Comparison of ENCODE assay signal across 9 cellular contexts in genomic region chr15:63597033-63597790, GRCh38. TPM values are rescaled to one million over a fixed set of nuclear protein-coding genes. Genes with fewer than 3 reads are reported as not detected.
DNase-seq lines count a peak whose midpoint lies in the region; ATAC-seq and TF ChIP-seq lines count a peak whose summit lies in the region.
"Had no signal": no experiment of that assay in that cellular context is flagged by ENCODE, and none has a peak within 500 bp of the region (broad histone marks: within the 10 kb centered on the region; RNA-seq: fewer than 3 reads in every experiment).

Gene FBXL22, plus strand, starts transcription at chr15:63597387. Its CDS starts 6 bp downstream, at chr15:63597393.

- H3K9me3 ChIP-seq in HCT116 (ENCODE audit: control insufficient read depth in 1 of 2, insufficient read depth in 1 of 2, low read depth in 1 of 2, low read length in 2 of 2) (no peaks in the 10 kb centered on the region), right cardiac atrium (ENCODE audit: control insufficient read depth, low read length) (no peaks in the 10 kb centered on the region)

- H3K4me3 ChIP-seq in HCT116 (replicated peaks in 1 of 2; ENCODE audit: low read depth in 1 of 2, low read length in 2 of 2) (no peak within 1 kb of the TSS), right cardiac atrium (ENCODE audit: low read length) (peak within 1 kb of the TSS; percentile 37)

- no peak within 1 kb of the TSS for H3K4me3 Mint-ChIP-seq in activated CD4-positive, alpha-beta memory T cell treated with anti-CD3 and anti-CD28 coated beads, Interleukin-2, amount 10 ng/mL, durations not matched to agents 7 days and 5 days
- no peak within 1 kb of the TSS for H3K4me3 Mint-ChIP-seq in stimulated activated effector memory CD8-positive, alpha-beta T cell treated with anti-CD3 and anti-CD28 coated beads, Interleukin-12 subunit alpha, Interleukin-12 subunit beta, amount 100 ng/mL, for 72 hours

- DNase-seq in HCT116 (ENCODE audit: low read depth, low spot score) (no peak), right cardiac atrium (peak; percentile 32 to 84 (median 76)), iPS-NIHi11 (ENCODE audit: low spot score) (no peak), GM10248 (ENCODE audit: extremely low spot score) (no peak), NCI-H2227 treated with DMSO at 0.1 percent for 48 hours (lab: John Stamatoyannopoulos, UW) (no peak)
- no peak for DNase-seq in activated CD4-positive, alpha-beta memory T cell treated with anti-CD3 and anti-CD28 coated beads, Interleukin-2, amount 10 ng/mL, durations not matched to agents 7 days and 5 days
- DNase-seq in stimulated activated effector memory CD8-positive, alpha-beta T cell treated with anti-CD3 and anti-CD28 coated beads, Interleukin-12 subunit alpha, Interleukin-12 subunit beta, amount 100 ng/mL, for 72 hours (ENCODE audit: low spot score in 2 of 2), result no peak
- no peak for DNase-seq in activated CD8-positive, alpha-beta memory T cell treated with anti-CD3 and anti-CD28 coated beads for 24 hours
- DNase-seq: activated T-cell treated with anti-CD3 and anti-CD28 coated beads, Interleukin-2, amount 50 U/mL, for 48 hours had no signal

- H3K9me3 Mint-ChIP-seq in activated CD4-positive, alpha-beta memory T cell treated with anti-CD3 and anti-CD28 coated beads, Interleukin-2, amount 10 ng/mL, durations not matched to agents 7 days and 5 days, result no peaks in the 10 kb centered on the region
- no peaks in the 10 kb centered on the region for H3K9me3 Mint-ChIP-seq in stimulated activated effector memory CD8-positive, alpha-beta T cell treated with anti-CD3 and anti-CD28 coated beads, Interleukin-12 subunit alpha, Interleukin-12 subunit beta, amount 100 ng/mL, for 72 hours

- H3K9ac ChIP-seq in HCT116 (ENCODE audit: low read length), result no peak within 1 kb of the TSS

- peaks cover 66% of the 10 kb centered on the region for H3K4me1 Mint-ChIP-seq in activated CD4-positive, alpha-beta memory T cell treated with anti-CD3 and anti-CD28 coated beads, Interleukin-2, amount 10 ng/mL, durations not matched to agents 7 days and 5 days
- peaks cover 66% of the 10 kb centered on the region for H3K4me1 Mint-ChIP-seq in stimulated activated effector memory CD8-positive, alpha-beta T cell treated with anti-CD3 and anti-CD28 coated beads, Interleukin-12 subunit alpha, Interleukin-12 subunit beta, amount 100 ng/mL, for 72 hours

- no peaks in the 10 kb centered on the region for H3K79me2 ChIP-seq in HCT116 (ENCODE audit: insufficient read depth, low read length)

- H3K36me3 ChIP-seq in HCT116 (ENCODE audit: control insufficient read depth in 1 of 2, insufficient read depth in 2 of 2, low read length in 2 of 2), result peaks cover 6 to 7% of the 10 kb centered on the region in 2 experiments; a peak in 1 of 4 replicates

- no peak for ATAC-seq in HCT116
- ATAC-seq in right cardiac atrium, result peak; percentile 5 to 32
- no peak for ATAC-seq in stimulated activated effector memory CD8-positive, alpha-beta T cell treated with anti-CD3 and anti-CD28 coated beads, Interleukin-12 subunit alpha, Interleukin-12 subunit beta, amount 100 ng/mL, for 72 hours

- no peak within 1 kb of the TSS for H2AFZ ChIP-seq in HCT116 (ENCODE audit: low read depth, low read length, poor library complexity, severe bottlenecking)

- peak within 1 kb of the TSS; percentile 21 for H3K27ac Mint-ChIP-seq in activated CD4-positive, alpha-beta memory T cell treated with anti-CD3 and anti-CD28 coated beads, Interleukin-2, amount 10 ng/mL, durations not matched to agents 7 days and 5 days
- peak within 1 kb of the TSS; percentile 79 for H3K27ac Mint-ChIP-seq in stimulated activated effector memory CD8-positive, alpha-beta T cell treated with anti-CD3 and anti-CD28 coated beads, Interleukin-12 subunit alpha, Interleukin-12 subunit beta, amount 100 ng/mL, for 72 hours

- RAD21 ChIA-PET in HCT116 (lab: Charles Lee; ENCODE audit: low non-redundant PET in 1 of 2, low total read pairs in 2 of 2, uncharacterized antibody in 2 of 2, unreplicated experiment in 2 of 2), result interaction anchor here in 1 of 2 experiments (1.4 kb wide), 1 partner anchor 131 kb away, joined by 3 read pairs; no protein-coding TSS in a partner anchor

- H3K36me3 Mint-ChIP-seq in activated CD4-positive, alpha-beta memory T cell treated with anti-CD3 and anti-CD28 coated beads, Interleukin-2, amount 10 ng/mL, durations not matched to agents 7 days and 5 days (ENCODE audit: low read depth), result peaks cover 28% of the 10 kb centered on the region
- H3K36me3 Mint-ChIP-seq in stimulated activated effector memory CD8-positive, alpha-beta T cell treated with anti-CD3 and anti-CD28 coated beads, Interleukin-12 subunit alpha, Interleukin-12 subunit beta, amount 100 ng/mL, for 72 hours, result peaks cover 42% of the 10 kb centered on the region

- TF ChIP-seq CTCF in HCT116 (IDR thresholded peaks at IDR 0.05 in 2 of 3, conservative IDR thresholded peaks at IDR 0.05 in 1 of 3; ENCODE audit: borderline replicate concordance in 1 of 3, insufficient read depth in 1 of 3, low read depth in 2 of 3, low read length in 2 of 3) (no peak), GM10248 (IDR thresholded peaks at IDR 0.05; ENCODE audit: control extremely low read depth, extremely low read depth, low read depth, missing control alignments) (no peak)

- peaks cover 13 to 31% of the 10 kb centered on the region in 2 experiments; a peak in 3 of 4 replicates for H3K4me1 ChIP-seq in HCT116 (ENCODE audit: control insufficient read depth in 1 of 2, insufficient read depth in 2 of 2, low read length in 2 of 2)
- H3K4me1 ChIP-seq in right cardiac atrium (ENCODE audit: control insufficient read depth, insufficient read depth, low read length), result peaks cover 4% of the 10 kb centered on the region

- BruUV-seq in HCT116 (replicated peaks; lab: Mats Ljungman, UMichigan), result TSS peak; percentile 31

- H4K20me1 ChIP-seq in HCT116 (ENCODE audit: insufficient read depth), result no peaks in the 10 kb centered on the region

- 44% methylated on average over 23 of the region's 23 CpGs for WGBS in right cardiac atrium

- H3K9me2 ChIP-seq in HCT116 (ENCODE audit: insufficient read depth), result no peaks in the 10 kb centered on the region

- no peak within 1 kb of the TSS for H3K4me2 ChIP-seq in HCT116 (ENCODE audit: low read length)

- POLR2A ChIA-PET in HCT116 (lab: Charles Lee), result no interaction called here
- POLR2A ChIA-PET in activated CD4-positive, alpha-beta memory T cell treated with anti-CD3 and anti-CD28 coated beads, Interleukin-2, amount 10 ng/mL, durations not matched to agents 7 days and 5 days (lab: Charles Lee), result interaction anchor here (0.7 to 1.5 kb wide), 3 partner anchors 90 to 509 kb away, joined by 3 to 5 read pairs (median 3); no protein-coding TSS in a partner anchor
- POLR2A ChIA-PET in GM10248 (lab: Yijun Ruan, JAX), result no interaction called here

- H3K27me3 Mint-ChIP-seq in activated CD4-positive, alpha-beta memory T cell treated with anti-CD3 and anti-CD28 coated beads, Interleukin-2, amount 10 ng/mL, durations not matched to agents 7 days and 5 days, result no peaks in the 10 kb centered on the region

- H3K27ac ChIP-seq in HCT116 (ENCODE audit: low read depth, low read length) (no peak within 1 kb of the TSS), right cardiac atrium (ENCODE audit: low read length) (peak within 1 kb of the TSS; percentile 62)

- no peak for TF ChIP-seq RAD21 in HCT116 (IDR thresholded peaks at IDR 0.05; ENCODE audit: low read depth)

- H3K27me3 ChIP-seq in HCT116 (ENCODE audit: insufficient read depth, low read length) (no peaks in the 10 kb centered on the region), right cardiac atrium (ENCODE audit: control insufficient read depth, insufficient read depth) (no peaks in the 10 kb centered on the region)

- TF ChIP-seq POLR2A in HCT116 (IDR thresholded peaks at IDR 0.05; ENCODE audit: borderline replicate concordance, extremely low read depth, insufficient read depth, insufficient read length), result no peak

- intact Hi-C loops in HCT116 (cut with micrococcal nuclease) (loop anchor here (5.0 kb wide), 1 partner anchor 310 kb away; no protein-coding TSS in a partner anchor), right cardiac atrium (cut with DNase I) (loop anchor here in 3 of 4 donors (5.0 to 10.0 kb wide), 3 partner anchors 92 to 112 kb away; partner anchors contain the start of gene USP3 (in 2 of the 3))

- CTCF ChIA-PET in HCT116 (lab: Charles Lee), result interaction anchor here (1.1 to 1.4 kb wide), 2 partner anchors 13 to 130 kb away, joined by 3 to 6 read pairs; no protein-coding TSS in a partner anchor
- CTCF ChIA-PET in activated CD4-positive, alpha-beta memory T cell treated with anti-CD3 and anti-CD28 coated beads, Interleukin-2, amount 10 ng/mL, durations not matched to agents 7 days and 5 days (lab: Charles Lee), result interaction anchor here (1.4 to 3.5 kb wide), 4 partner anchors 12 to 471 kb away, joined by 3 to 19 read pairs (median 6); partner anchors contain the start of gene USP3
- CTCF ChIA-PET in GM10248 (lab: Yijun Ruan, JAX), result interaction anchor here (1.1 to 6.9 kb wide), 8 partner anchors 9 to 470 kb away, joined by 3 to 82 read pairs (median 10); no protein-coding TSS in a partner anchor

TF ChIP-seq in HCT116, 20 proteins besides CTCF, POLR2A, EP300 and RAD21 (continues in another document):
- TF ChIP-seq FOSL1 (IDR thresholded peaks at IDR 0.05; ENCODE audit: low read depth), result no peak
- no peak for TF ChIP-seq CBX3 (IDR thresholded peaks at IDR 0.05; ENCODE audit: low read depth)
- TF ChIP-seq ZBTB33 (IDR thresholded peaks at IDR 0.05; ENCODE audit: extremely low read depth, insufficient replicate concordance, low read length), result no peak
- no peak for TF ChIP-seq EZH2 (IDR thresholded peaks at IDR 0.05)
- TF ChIP-seq SRF (IDR thresholded peaks at IDR 0.05; ENCODE audit: low read depth), result no peak

RNA-seq across cellular contexts. Expression of gene FBXL22, which starts in this region (rescaled TPM):
- total RNA-seq in HCT116 (2021; ENCODE audit: unreplicated experiment), result 0.49 TPM
- polyA plus RNA-seq in HCT116 (2012), result 0.10 and 0.17 TPM in 2 replicates
- total RNA-seq in activated CD4-positive, alpha-beta memory T cell treated with anti-CD3 and anti-CD28 coated beads, Interleukin-2, amount 10 ng/mL, durations not matched to agents 7 days and 5 days, result 1 to 10 TPM in 1 of 2 experiments, under 1 TPM in 1; 0.28 to 1.0 TPM
- total RNA-seq in right cardiac atrium, result 10 to 100 TPM; 18.3 to 40.8 (median 31.5) TPM
- 19.5 TPM for polyA plus RNA-seq in right cardiac atrium

Comparison
In these comparisons a context has a peak if more than half of its experiments do, and no peak if none do; other contexts are left out.
1. RNA of gene FBXL22 (total RNA-seq): 18.3 to 40.8 TPM in right cardiac atrium; 0.28 to 1.0 TPM in activated CD4-positive, alpha-beta memory T cell treated with anti-CD3 and anti-CD28 coated beads, Interleukin-2, amount 10 ng/mL, durations not matched to agents 7 days and 5 days and 0.49 TPM in HCT116 (single experiment); every median in the first group is over 4 times any median in the second.
2. ATAC-seq: peak in right cardiac atrium (2 of 2); none in HCT116 (single experiment) and stimulated activated effector memory CD8-positive, alpha-beta T cell treated with anti-CD3 and anti-CD28 coated beads, Interleukin-12 subunit alpha, Interleukin-12 subunit beta, amount 100 ng/mL, for 72 hours (single experiment).
3. DNase-seq: peak in right cardiac atrium (3 of 3); none in HCT116 (single experiment), activated CD4-positive, alpha-beta memory T cell treated with anti-CD3 and anti-CD28 coated beads, Interleukin-2, amount 10 ng/mL, durations not matched to agents 7 days and 5 days (single experiment), stimulated activated effector memory CD8-positive, alpha-beta T cell treated with anti-CD3 and anti-CD28 coated beads, Interleukin-12 subunit alpha, Interleukin-12 subunit beta, amount 100 ng/mL, for 72 hours (0 of 2), iPS-NIHi11 (single experiment), GM10248 (single experiment), activated CD8-positive, alpha-beta memory T cell treated with anti-CD3 and anti-CD28 coated beads for 24 hours (single experiment) and NCI-H2227 treated with DMSO at 0.1 percent for 48 hours (single experiment).